Comparison of ENCODE assay signal across 2 cellular contexts in the genomic region with DNA sequence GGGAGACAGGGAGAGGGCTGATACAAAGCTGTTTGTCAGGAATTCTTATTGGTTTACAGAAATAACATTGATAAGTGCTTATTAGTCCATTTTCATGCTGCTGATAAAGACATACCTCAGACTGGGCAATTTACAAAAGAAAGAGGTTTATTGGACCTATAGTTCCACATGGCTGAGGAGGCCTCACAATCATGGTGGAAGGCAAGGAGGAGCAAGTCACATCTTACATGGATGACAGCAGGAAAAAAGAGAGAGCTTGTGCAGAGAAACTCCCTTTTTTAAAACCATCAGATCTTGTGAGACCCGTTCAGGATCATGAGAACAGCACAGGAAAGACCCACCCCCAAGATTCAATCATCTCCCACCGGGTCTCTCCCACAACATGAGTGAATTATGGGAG. TPM values are rescaled to one million over a fixed set of nuclear protein-coding genes. Genes with fewer than 3 reads are reported as not detected.
"Had no signal": no experiment of that assay in that cellular context is flagged by ENCODE, and none has a peak within 500 bp of the region (broad histone marks: within the 10 kb centered on the region; RNA-seq: fewer than 3 reads in every experiment).

No MANE protein-coding gene starts in this region.

RNA-seq across cellular contexts. Expression of a gene that starts 55.7 kb away (rescaled TPM):
- total RNA-seq: mammary epithelial cell, osteocyte had no signal
- polyA plus RNA-seq: mammary epithelial cell had no signal
